8 cellular contexts compared by ENCODE assay signal in genomic region chr6:167267216-167267895, GRCh38. TPM values are rescaled to one million over a fixed set of nuclear protein-coding genes. Genes with fewer than 3 reads are reported as not detected.
"Had no signal": no experiment of that assay in that cellular context is flagged by ENCODE, and none has a peak within 500 bp of the region (broad histone marks: within the 10 kb centered on the region; RNA-seq: fewer than 3 reads in every experiment).

No MANE protein-coding gene starts in this region.

RNA-seq across cellular contexts. Expression of gene UNC93A, which starts 23.8 kb away (rescaled TPM):
- total RNA-seq: activated CD8-positive, alpha-beta T cell treated with anti-CD3 and anti-CD28 coated beads, Interleukin-2, amount 10 ng/mL, durations not matched to agents 7 days and 5 days; activated naive CD8-positive, alpha-beta T cell treated with anti-CD3 and anti-CD28 coated beads, Interleukin-2, amount 10 ng/mL, durations not matched to agents 7 days and 5 days; adrenal gland; IMR-90; NCI-H460; PC-9; SK-MEL-5 had no signal
- polyA plus RNA-seq: adrenal gland, IMR-90 had no signal

RNA-seq across cellular contexts. Expression of gene TTLL2, which starts 57.5 kb away (rescaled TPM):
- total RNA-seq: activated CD8-positive, alpha-beta T cell treated with anti-CD3 and anti-CD28 coated beads, Interleukin-2, amount 10 ng/mL, durations not matched to agents 7 days and 5 days; activated naive CD8-positive, alpha-beta T cell treated with anti-CD3 and anti-CD28 coated beads, Interleukin-2, amount 10 ng/mL, durations not matched to agents 7 days and 5 days; adrenal gland; IMR-90; NCI-H460; PC-9; SK-MEL-5; WTC11 had no signal
- polyA plus RNA-seq: adrenal gland, IMR-90 had no signal
